Comparison of ENCODE assay signal across 8 cellular contexts in the genomic region with DNA sequence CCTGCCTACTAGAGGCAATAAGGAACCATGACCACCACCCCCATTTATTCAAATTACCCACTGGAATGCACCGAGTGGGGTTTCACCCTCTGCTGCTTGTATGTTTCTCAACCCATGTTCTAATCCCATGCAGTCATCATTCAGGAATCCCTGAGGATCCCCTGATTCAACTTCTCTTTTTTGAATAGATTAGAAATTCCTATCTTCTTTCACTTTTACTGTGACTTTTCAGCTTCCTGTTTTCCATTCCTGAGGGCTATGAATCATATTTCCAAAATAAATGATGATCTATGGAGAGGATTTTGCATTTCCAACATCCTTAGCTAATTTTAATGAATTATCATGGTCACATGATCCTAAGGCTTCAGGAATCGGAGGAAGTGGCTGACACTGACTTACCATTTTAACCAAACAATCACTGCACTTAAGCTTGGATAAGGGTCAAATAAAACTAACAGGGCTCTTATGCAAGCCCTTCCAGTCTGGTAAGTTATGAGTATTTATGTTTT. TPM values are rescaled to one million over a fixed set of nuclear protein-coding genes. Genes with fewer than 3 reads are reported as not detected.
DNase-seq lines count a peak whose midpoint lies in the region; ATAC-seq and TF ChIP-seq lines count a peak whose summit lies in the region.

No MANE protein-coding gene starts in this region.

- H3K9me3 ChIP-seq in trophoblast cell (ENCODE audit: insufficient read depth, low read depth, low read length): no peaks in the 10 kb centered on the region

- intact Hi-C loops in posterior cingulate gyrus (cut with DNase I): no loop called here

- no peak for ATAC-seq in activated T-cell treated with anti-CD3 and anti-CD28 coated beads, Interleukin-2, amount 50 U/mL, for 72 hours (replicated peaks in 1 of 2)

- no peaks in the 10 kb centered on the region for H3K9me3 Mint-ChIP-seq in activated T-cell treated with anti-CD3 and anti-CD28 coated beads, Interleukin-2, amount 50 U/mL, for 72 hours

- no peaks in the 10 kb centered on the region for H3K27me3 Mint-ChIP-seq in activated T-cell treated with anti-CD3 and anti-CD28 coated beads, Interleukin-2, amount 50 U/mL, for 72 hours (ENCODE audit: low read depth)

- H3K4me2 ChIP-seq in trophoblast cell (ENCODE audit: low read length): no peak overlapping the region

- no peak overlapping the region for H2BK12ac ChIP-seq in trophoblast cell (ENCODE audit: low read length)

- no peaks in the 10 kb centered on the region for H3K27me3 ChIP-seq in trophoblast cell (ENCODE audit: insufficient read depth, low read length)

- no CpG with 5 or more reads among the region's 2 CpGs for WGBS in trophoblast cell (ENCODE audit: extremely low coverage, insufficient coverage, insufficient read length)

- H4K91ac ChIP-seq in trophoblast cell (ENCODE audit: low read depth, low read length): no peak overlapping the region

- no peak overlapping the region for H3K14ac ChIP-seq in trophoblast cell (ENCODE audit: low read length)

- no peaks in the 10 kb centered on the region for H3K36me3 ChIP-seq in trophoblast cell (ENCODE audit: control insufficient read depth in 1 of 2, insufficient read depth in 2 of 2, low read length in 2 of 2)

- peak overlapping the region; percentile 31; the same call in 1 of the 2 replicates for H3K27ac ChIP-seq in RWPE1
- H3K27ac ChIP-seq in trophoblast cell (ENCODE audit: low read depth, low read length): no peak overlapping the region
- no peak overlapping the region for H3K27ac ChIP-seq in substantia nigra (ENCODE audit: low read depth, low read length, poor library complexity, severe bottlenecking)

- H3K4me3 ChIP-seq in GM12865 (ENCODE audit: low read depth, low read length) (no peak overlapping the region), epithelial cell of proximal tubule (ENCODE audit: low read depth, low read length) (peak overlapping the region; percentile 14), trophoblast cell (ENCODE audit: low read depth, low read length) (no peak overlapping the region)

- no peaks in the 10 kb centered on the region for H3K4me1 ChIP-seq in trophoblast cell (ENCODE audit: control insufficient read depth in 1 of 2, insufficient read depth in 2 of 2, low read length in 2 of 2)

- CTCF ChIA-PET in RWPE1 (lab: Yijun Ruan, JAX): interaction anchor here (0.8 kb wide), 1 partner anchor 73 kb away, joined by 5 read pairs; no protein-coding TSS in a partner anchor

- H3K4me1 Mint-ChIP-seq in activated T-cell treated with anti-CD3 and anti-CD28 coated beads, Interleukin-2, amount 50 U/mL, for 72 hours (ENCODE audit: low read depth): no peaks in the 10 kb centered on the region

- H3K4me3 Mint-ChIP-seq in activated T-cell treated with anti-CD3 and anti-CD28 coated beads, Interleukin-2, amount 50 U/mL, for 72 hours: no peak overlapping the region

- no peaks in the 10 kb centered on the region for H3K79me2 ChIP-seq in trophoblast cell (ENCODE audit: control insufficient read depth, insufficient read depth, low read length, poor library complexity)

- TF ChIP-seq CTCF in GM12865 (IDR thresholded peaks at IDR 0.05; ENCODE audit: insufficient read depth, low read depth, low read length, missing control alignments) (no peak), RWPE1 (conservative IDR thresholded peaks at IDR 0.05; ENCODE audit: low read depth) (no peak), epithelial cell of proximal tubule (conservative IDR thresholded peaks at IDR 0.05; ENCODE audit: low read depth, low read length) (no peak)

- no peak overlapping the region for H2AK5ac ChIP-seq in trophoblast cell (ENCODE audit: low read length)

- no peak overlapping the region for H3K23ac ChIP-seq in trophoblast cell (ENCODE audit: low read length)

- POLR2A ChIA-PET in RWPE1 (lab: Yijun Ruan, JAX; ENCODE audit: low non-redundant PET): no interaction called here

- no peak overlapping the region for H2AFZ ChIP-seq in trophoblast cell (ENCODE audit: insufficient read depth, low read length, poor library complexity)

- no peak overlapping the region for H4K12ac ChIP-seq in trophoblast cell (ENCODE audit: low read depth, low read length)

- no peak overlapping the region for H2BK5ac ChIP-seq in trophoblast cell (ENCODE audit: low read depth, low read length, poor library complexity)

- H4K8ac ChIP-seq in trophoblast cell (ENCODE audit: low read depth, low read length): no peak overlapping the region

- peak; percentile 30 for DNase-seq in GM12865 (ENCODE audit: low read depth)
- DNase-seq in RWPE1 (ENCODE audit: low spot score): peak; percentile 84
- peak; percentile 96 for DNase-seq in epithelial cell of proximal tubule (ENCODE audit: low read depth)
- DNase-seq in trophoblast cell: peak; percentile 67 to 74
- DNase-seq in substantia nigra (lab: John Stamatoyannopoulos, UW): no peak
- no peak for DNase-seq in activated T-cell treated with anti-CD3 and anti-CD28 coated beads, Interleukin-2, amount 50 U/mL, for 72 hours
- DNase-seq in posterior cingulate gyrus: no peak
- DNase-seq in activated CD4-positive, CD25-positive, alpha-beta regulatory T cell (lab: John Stamatoyannopoulos, UW): no peak

- H3K27ac Mint-ChIP-seq in activated T-cell treated with anti-CD3 and anti-CD28 coated beads, Interleukin-2, amount 50 U/mL, for 72 hours: no peak overlapping the region

- H3K18ac ChIP-seq in trophoblast cell (ENCODE audit: low read length): no peak overlapping the region

- H2BK120ac ChIP-seq in trophoblast cell (ENCODE audit: insufficient read depth, low read length, poor library complexity): no peak overlapping the region

- H3K4ac ChIP-seq in trophoblast cell (ENCODE audit: low read depth, low read length): no peak overlapping the region

- no peaks in the 10 kb centered on the region for H3K36me3 Mint-ChIP-seq in activated T-cell treated with anti-CD3 and anti-CD28 coated beads, Interleukin-2, amount 50 U/mL, for 72 hours (ENCODE audit: insufficient read depth in 2 of 2)

- no peaks in the 10 kb centered on the region for H3K79me1 ChIP-seq in trophoblast cell (ENCODE audit: low read length)

- H3K9ac ChIP-seq in trophoblast cell (ENCODE audit: low read length): no peak overlapping the region

RNA-seq across cellular contexts. Expression of a gene that starts 19.4 kb away (rescaled TPM):
- total RNA-seq in epithelial cell of proximal tubule: 32.8 and 62.6 TPM in 2 replicates
- polyA plus RNA-seq in trophoblast cell (2013): 17.7 and 18.6 TPM in 2 replicates
- 10 to 100 TPM; 29.7 to 35.1 TPM for total RNA-seq in activated T-cell treated with anti-CD3 and anti-CD28 coated beads, Interleukin-2, amount 50 U/mL, for 72 hours

RNA-seq across cellular contexts. Expression of a gene that starts 57.9 kb away (rescaled TPM):
- total RNA-seq in epithelial cell of proximal tubule: not detected in 2 replicates
- polyA plus RNA-seq in trophoblast cell (2013): 0.01 TPM in 2 replicates
- total RNA-seq in activated T-cell treated with anti-CD3 and anti-CD28 coated beads, Interleukin-2, amount 50 U/mL, for 72 hours: 10 to 100 TPM; 12.6 to 14.8 TPM

Comparison
In these comparisons a context has a peak if more than half of its experiments do, and no peak if none do; other contexts are left out.
1. DNase-seq: peak in GM12865 (single experiment), RWPE1 (single experiment), epithelial cell of proximal tubule (single experiment) and trophoblast cell (2 of 2); none in substantia nigra (0 of 49), activated T-cell treated with anti-CD3 and anti-CD28 coated beads, Interleukin-2, amount 50 U/mL, for 72 hours (0 of 2), posterior cingulate gyrus (0 of 10) and activated CD4-positive, CD25-positive, alpha-beta regulatory T cell (0 of 4).
2. RNA of a gene that starts 57.9 kb away (total RNA-seq): 12.6 to 14.8 TPM in activated T-cell treated with anti-CD3 and anti-CD28 coated beads, Interleukin-2, amount 50 U/mL, for 72 hours; not detected in epithelial cell of proximal tubule; every median in the first group is over 10 times any median in the second.